Comparison of ENCODE assay signal across 8 cellular contexts in the genomic region with DNA sequence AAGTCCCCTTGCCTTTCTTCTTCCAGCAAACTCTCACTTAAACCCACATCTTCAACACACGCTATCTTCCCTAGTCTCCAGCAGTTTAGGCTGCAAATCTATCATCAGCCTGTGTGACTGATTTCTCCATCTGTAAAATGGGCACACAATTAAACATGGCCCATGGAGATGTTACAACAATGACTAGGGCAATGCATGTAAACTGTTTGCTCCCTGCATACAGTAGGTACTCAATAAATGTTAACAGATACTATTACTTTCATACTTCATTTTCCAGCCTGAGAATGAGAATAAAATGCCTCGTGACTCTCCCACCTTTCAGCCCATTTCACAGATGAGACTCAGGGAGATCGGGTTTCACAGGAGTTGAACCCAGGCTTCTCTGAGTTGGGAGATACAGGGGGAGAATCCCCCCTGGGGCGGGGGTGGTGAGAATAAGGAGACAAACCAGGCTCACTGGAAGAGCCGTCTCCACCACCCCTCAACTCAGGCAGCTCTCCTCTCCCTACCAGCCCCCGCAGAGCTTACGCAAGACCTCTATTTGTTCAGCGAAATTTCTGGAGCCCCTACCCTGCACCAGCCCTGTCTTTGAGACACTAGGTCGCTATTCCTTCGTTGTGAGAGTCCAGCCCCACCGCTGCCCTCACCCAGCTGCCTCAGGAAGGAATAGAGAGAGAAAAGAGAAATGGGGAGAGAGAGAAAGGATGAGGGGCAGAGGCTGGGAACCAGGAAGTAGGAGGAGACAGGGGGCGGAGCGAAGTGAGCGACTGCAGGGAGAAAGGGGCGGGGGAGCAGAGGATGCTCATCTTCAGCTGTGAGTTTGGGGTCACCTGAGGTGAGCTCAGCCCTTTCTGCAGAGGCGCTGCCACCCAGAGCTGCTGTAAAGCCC. TPM values are rescaled to one million over a fixed set of nuclear protein-coding genes. Genes with fewer than 3 reads are reported as not detected.
DNase-seq lines count a peak whose midpoint lies in the region; ATAC-seq and TF ChIP-seq lines count a peak whose summit lies in the region.

No MANE protein-coding gene starts in this region.

- intact Hi-C loops in activated CD8-positive, alpha-beta T cell treated with anti-CD3 and anti-CD28 coated beads for 36 hours (cut with micrococcal nuclease), result no loop called here
- intact Hi-C loops in vagina (cut with DNase I), result no loop called here

- peaks cover 3% of the 10 kb centered on the region for H3K79me1 ChIP-seq in trophoblast cell (ENCODE audit: low read length)

- peaks cover 22% of the 10 kb centered on the region for H3K4me1 ChIP-seq in CD4-positive, CD25-positive, alpha-beta regulatory T cell (ENCODE audit: control insufficient read depth, insufficient read depth, low read length, poor library complexity, severe bottlenecking)
- H3K4me1 ChIP-seq in trophoblast cell (ENCODE audit: control insufficient read depth in 1 of 2, insufficient read depth in 2 of 2, low read length in 2 of 2) (peaks cover 3 to 5% of the 10 kb centered on the region in 2 experiments), vagina (peaks cover 24% of the 10 kb centered on the region)

- no peaks in the 10 kb centered on the region for H3K27me3 ChIP-seq in CD4-positive, CD25-positive, alpha-beta regulatory T cell (ENCODE audit: control insufficient read depth, insufficient read depth, low read length)
- no peaks in the 10 kb centered on the region for H3K27me3 ChIP-seq in trophoblast cell (ENCODE audit: insufficient read depth, low read length)
- H3K27me3 ChIP-seq in vagina, result no peaks in the 10 kb centered on the region

- no peaks in the 10 kb centered on the region for H3K9me3 ChIP-seq in CD4-positive, CD25-positive, alpha-beta regulatory T cell (ENCODE audit: control insufficient read depth in 2 of 2, low read length in 2 of 2)
- H3K9me3 ChIP-seq in trophoblast cell (ENCODE audit: insufficient read depth, low read depth, low read length), result no peaks in the 10 kb centered on the region
- no peaks in the 10 kb centered on the region for H3K9me3 ChIP-seq in vagina

- H3K4ac ChIP-seq in trophoblast cell (ENCODE audit: low read depth, low read length), result no peak overlapping the region

- H3K23ac ChIP-seq in trophoblast cell (ENCODE audit: low read length), result no peak overlapping the region

- peak overlapping the region; percentile 54 to 97 (median 89) for H3K27ac Mint-ChIP-seq in CD4-positive, CD25-positive, alpha-beta regulatory T cell
- H3K27ac Mint-ChIP-seq in activated CD8-positive, alpha-beta T cell treated with anti-CD3 and anti-CD28 coated beads for 36 hours, result peak overlapping the region; percentile 91

- DNase-seq in CD4-positive, CD25-positive, alpha-beta regulatory T cell, result peak; percentile 45 to 87 (median 61)
- DNase-seq in NCI-H2029 (lab: John Stamatoyannopoulos, UW) (peak; percentile 69), fibroblast of gingiva (ENCODE audit: low read depth) (peak; percentile 13), trophoblast cell (no peak), vagina (ENCODE audit: extremely low spot score in 2 of 2) (no peak), NCI-H2107 (lab: John Stamatoyannopoulos, UW) (no peak)
- DNase-seq in activated CD8-positive, alpha-beta T cell treated with anti-CD3 and anti-CD28 coated beads for 36 hours, result peak; percentile 92

- peak overlapping the region; percentile 66 for H3K27ac ChIP-seq in CD4-positive, CD25-positive, alpha-beta regulatory T cell (ENCODE audit: insufficient read depth, low read length, poor library complexity, severe bottlenecking)
- H3K27ac ChIP-seq in trophoblast cell (ENCODE audit: low read depth, low read length) (no peak overlapping the region), vagina (peak overlapping the region; percentile 42)

- H3K4me3 Mint-ChIP-seq in CD4-positive, CD25-positive, alpha-beta regulatory T cell, result peak overlapping the region in 3 of 4 donors; percentile 76 to 86 (median 85)
- H3K4me3 Mint-ChIP-seq in activated CD8-positive, alpha-beta T cell treated with anti-CD3 and anti-CD28 coated beads for 36 hours, result peak overlapping the region; percentile 65

- 100% methylated on average over 1 of the region's 16 CpGs for WGBS in trophoblast cell (ENCODE audit: extremely low coverage, insufficient coverage, insufficient read length)

- H2AK5ac ChIP-seq in trophoblast cell (ENCODE audit: low read length), result no peak overlapping the region

- peak; percentile 77 to 83 for ATAC-seq in CD4-positive, CD25-positive, alpha-beta regulatory T cell (ENCODE audit: low read depth in 2 of 2)
- peak; percentile 92 for ATAC-seq in activated CD8-positive, alpha-beta T cell treated with anti-CD3 and anti-CD28 coated beads for 36 hours
- no peak for ATAC-seq in GM18909 (IDR thresholded peaks at IDR 0.05; ENCODE audit: poor library complexity, unreplicated experiment)

- CTCF ChIA-PET in activated CD8-positive, alpha-beta T cell treated with anti-CD3 and anti-CD28 coated beads for 36 hours (lab: Charles Lee), result interaction anchor here (0.8 to 2.0 kb wide), 9 partner anchors 11 to 87 kb away, joined by 3 to 9 read pairs (median 5); partner anchors contain the start of gene GDPD5

- H3K36me3 Mint-ChIP-seq in CD4-positive, CD25-positive, alpha-beta regulatory T cell, result peaks cover 4% of the 10 kb centered on the region
- H3K36me3 Mint-ChIP-seq in activated CD8-positive, alpha-beta T cell treated with anti-CD3 and anti-CD28 coated beads for 36 hours (ENCODE audit: low read depth), result no peaks in the 10 kb centered on the region

- H2BK120ac ChIP-seq in trophoblast cell (ENCODE audit: insufficient read depth, low read length, poor library complexity), result peak overlapping the region; percentile 29

- H3K4me1 Mint-ChIP-seq in CD4-positive, CD25-positive, alpha-beta regulatory T cell, result peaks cover 5 to 28% (median 18%) of the 10 kb centered on the region in 4 donors
- peaks cover 17% of the 10 kb centered on the region for H3K4me1 Mint-ChIP-seq in activated CD8-positive, alpha-beta T cell treated with anti-CD3 and anti-CD28 coated beads for 36 hours (ENCODE audit: low read depth)

- TF ChIP-seq POLR2A in vagina (IDR thresholded peaks at IDR 0.05), result no peak

- POLR2A ChIA-PET in activated CD8-positive, alpha-beta T cell treated with anti-CD3 and anti-CD28 coated beads for 36 hours (lab: Charles Lee), result interaction anchor here (0.6 to 1.9 kb wide), 6 partner anchors 16 to 119 kb away, joined by 3 to 6 read pairs (median 3); no protein-coding TSS in a partner anchor

- no peak overlapping the region for H3K4me2 ChIP-seq in trophoblast cell (ENCODE audit: low read length)

- H3K18ac ChIP-seq in trophoblast cell (ENCODE audit: low read length), result no peak overlapping the region

- no peak overlapping the region for H2BK5ac ChIP-seq in trophoblast cell (ENCODE audit: low read depth, low read length, poor library complexity)

- H3K9ac ChIP-seq in trophoblast cell (ENCODE audit: low read length), result no peak overlapping the region

- H3K9me3 Mint-ChIP-seq in CD4-positive, CD25-positive, alpha-beta regulatory T cell, result no peaks in the 10 kb centered on the region
- no peaks in the 10 kb centered on the region for H3K9me3 Mint-ChIP-seq in activated CD8-positive, alpha-beta T cell treated with anti-CD3 and anti-CD28 coated beads for 36 hours

- no peak overlapping the region for H4K12ac ChIP-seq in trophoblast cell (ENCODE audit: low read depth, low read length)

- H4K91ac ChIP-seq in trophoblast cell (ENCODE audit: low read depth, low read length), result peak overlapping the region; percentile 49

- TF ChIP-seq CTCF in activated CD8-positive, alpha-beta T cell treated with anti-CD3 and anti-CD28 coated beads for 36 hours (IDR thresholded peaks at IDR 0.05), result no peak
- TF ChIP-seq CTCF in vagina (IDR thresholded peaks at IDR 0.05), result no peak

- peak overlapping the region; percentile 53 for H2AFZ ChIP-seq in trophoblast cell (ENCODE audit: insufficient read depth, low read length, poor library complexity)

- no peak overlapping the region for H3K14ac ChIP-seq in trophoblast cell (ENCODE audit: low read length)

- H2BK12ac ChIP-seq in trophoblast cell (ENCODE audit: low read length), result no peak overlapping the region

- H3K79me2 ChIP-seq in trophoblast cell (ENCODE audit: control insufficient read depth, insufficient read depth, low read length, poor library complexity), result no peaks in the 10 kb centered on the region

- peak overlapping the region; percentile 26 for H3K4me3 ChIP-seq in CD4-positive, CD25-positive, alpha-beta regulatory T cell (ENCODE audit: low read depth, low read length)
- H3K4me3 ChIP-seq in trophoblast cell (ENCODE audit: low read depth, low read length) (no peak overlapping the region), vagina (peak overlapping the region in 1 of 2 donors; percentile 6)

- H4K8ac ChIP-seq in trophoblast cell (ENCODE audit: low read depth, low read length), result peak overlapping the region; percentile 78

- H3K27me3 Mint-ChIP-seq in CD4-positive, CD25-positive, alpha-beta regulatory T cell, result no peaks in the 10 kb centered on the region
- no peaks in the 10 kb centered on the region for H3K27me3 Mint-ChIP-seq in activated CD8-positive, alpha-beta T cell treated with anti-CD3 and anti-CD28 coated beads for 36 hours

- H3K36me3 ChIP-seq in CD4-positive, CD25-positive, alpha-beta regulatory T cell (ENCODE audit: control insufficient read depth, insufficient read depth, low read length), result peaks cover 25% of the 10 kb centered on the region
- no peaks in the 10 kb centered on the region for H3K36me3 ChIP-seq in trophoblast cell (ENCODE audit: control insufficient read depth in 1 of 2, insufficient read depth in 2 of 2, low read length in 2 of 2)
- no peaks in the 10 kb centered on the region for H3K36me3 ChIP-seq in vagina

RNA-seq across cellular contexts. Expression of gene KLHL35, which starts 42.1 kb away (rescaled TPM):
- total RNA-seq in CD4-positive, CD25-positive, alpha-beta regulatory T cell, result 0.47 TPM
- under 1 TPM in 3 of 4 donors, not detected in 1; 0.31 to 0.78 (median 0.49) TPM for polyA plus RNA-seq in CD4-positive, CD25-positive, alpha-beta regulatory T cell
- under 1 TPM; 0.16 to 0.77 TPM for total RNA-seq in activated CD8-positive, alpha-beta T cell treated with anti-CD3 and anti-CD28 coated beads for 36 hours
- 0.08 and 0.10 TPM in 2 replicates for polyA plus RNA-seq in trophoblast cell (2013)
- not detected for total RNA-seq in vagina

RNA-seq across cellular contexts. Expression of gene GDPD5, which starts 50.6 kb away (rescaled TPM):
- total RNA-seq in CD4-positive, CD25-positive, alpha-beta regulatory T cell, result 170 TPM
- 10 to 100 TPM in 3 of 4 donors, 1 to 10 TPM in 1; 8.0 to 23.4 (median 15.9) TPM for polyA plus RNA-seq in CD4-positive, CD25-positive, alpha-beta regulatory T cell
- total RNA-seq in activated CD8-positive, alpha-beta T cell treated with anti-CD3 and anti-CD28 coated beads for 36 hours, result 10 to 100 TPM in 1 of 2 experiments, 1 to 10 TPM in 1; 7.8 to 11.0 TPM
- polyA plus RNA-seq in trophoblast cell (2013), result 15.7 and 17.4 TPM in 2 replicates
- total RNA-seq in vagina, result 36.6 TPM

Comparison
In these comparisons a context has a peak if more than half of its experiments do, and no peak if none do; other contexts are left out.
1. DNase-seq: peak in CD4-positive, CD25-positive, alpha-beta regulatory T cell (3 of 3), NCI-H2029 (single experiment), activated CD8-positive, alpha-beta T cell treated with anti-CD3 and anti-CD28 coated beads for 36 hours (single experiment) and fibroblast of gingiva (single experiment); none in trophoblast cell (0 of 2), vagina (0 of 2) and NCI-H2107 (single experiment).